In the genomic region with DNA sequence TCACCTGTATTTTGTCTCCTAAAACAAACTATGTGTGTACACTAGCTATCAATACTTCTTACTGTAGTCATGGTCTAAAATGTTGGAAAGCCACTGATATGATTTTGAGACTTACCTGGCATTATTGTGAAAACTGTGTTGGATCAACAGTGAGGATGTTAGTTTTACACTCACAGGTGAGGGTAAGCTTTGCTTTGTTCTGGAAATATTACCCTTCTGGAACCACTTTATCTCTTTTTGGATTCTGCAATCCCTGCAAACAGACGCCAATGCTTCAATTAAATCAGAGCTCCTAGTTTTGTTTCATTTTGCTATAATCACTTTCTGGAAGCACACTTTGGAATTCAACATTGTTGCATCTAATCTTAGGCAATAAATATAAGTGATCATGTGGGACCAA, we compare ENCODE assay signal across 1 cellular context.
TF ChIP-seq lines count a peak whose summit lies in the region.

No MANE protein-coding gene starts in this region.

TF ChIP-seq in HepG2, 621 proteins besides CTCF, POLR2A, EP300 and RAD21 (continued from another document):
- TF ChIP-seq, protein P1, sequence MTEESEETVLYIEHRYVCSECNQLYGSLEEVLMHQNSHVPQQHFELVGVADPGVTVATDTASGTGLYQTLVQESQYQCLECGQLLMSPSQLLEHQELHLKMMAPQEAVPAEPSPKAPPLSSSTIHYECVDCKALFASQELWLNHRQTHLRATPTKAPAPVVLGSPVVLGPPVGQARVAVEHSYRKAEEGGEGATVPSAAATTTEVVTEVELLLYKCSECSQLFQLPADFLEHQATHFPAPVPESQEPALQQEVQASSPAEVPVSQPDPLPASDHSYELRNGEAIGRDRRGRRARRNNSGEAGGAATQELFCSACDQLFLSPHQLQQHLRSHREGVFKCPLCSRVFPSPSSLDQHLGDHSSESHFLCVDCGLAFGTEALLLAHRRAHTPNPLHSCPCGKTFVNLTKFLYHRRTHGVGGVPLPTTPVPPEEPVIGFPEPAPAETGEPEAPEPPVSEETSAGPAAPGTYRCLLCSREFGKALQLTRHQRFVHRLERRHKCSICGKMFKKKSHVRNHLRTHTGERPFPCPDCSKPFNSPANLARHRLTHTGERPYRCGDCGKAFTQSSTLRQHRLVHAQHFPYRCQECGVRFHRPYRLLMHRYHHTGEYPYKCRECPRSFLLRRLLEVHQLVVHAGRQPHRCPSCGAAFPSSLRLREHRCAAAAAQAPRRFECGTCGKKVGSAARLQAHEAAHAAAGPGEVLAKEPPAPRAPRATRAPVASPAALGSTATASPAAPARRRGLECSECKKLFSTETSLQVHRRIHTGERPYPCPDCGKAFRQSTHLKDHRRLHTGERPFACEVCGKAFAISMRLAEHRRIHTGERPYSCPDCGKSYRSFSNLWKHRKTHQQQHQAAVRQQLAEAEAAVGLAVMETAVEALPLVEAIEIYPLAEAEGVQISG (CRISPR knock-in tag; IDR thresholded peaks at IDR 0.05): no peak
- TF ChIP-seq ZNF430 (CRISPR knock-in tag; IDR thresholded peaks at IDR 0.05): no peak
- TF ChIP-seq DR1 (CRISPR knock-in tag; IDR thresholded peaks at IDR 0.05): no peak
- no peak for TF ChIP-seq ZNF530 (CRISPR knock-in tag; IDR thresholded peaks at IDR 0.05; ENCODE audit: low read depth)
- no peak for TF ChIP-seq ZNF44 (CRISPR knock-in tag; IDR thresholded peaks at IDR 0.05)
- TF ChIP-seq ZNF550 (CRISPR knock-in tag; IDR thresholded peaks at IDR 0.05; ENCODE audit: borderline replicate concordance): no peak
- no peak for TF ChIP-seq RXRA (CRISPR knock-in tag; IDR thresholded peaks at IDR 0.05)
- no peak for TF ChIP-seq ATAD3A (CRISPR knock-in tag; IDR thresholded peaks at IDR 0.05)
- TF ChIP-seq ZFP37 (CRISPR knock-in tag; IDR thresholded peaks at IDR 0.05; ENCODE audit: borderline replicate concordance): no peak
- TF ChIP-seq ZNF143 (CRISPR knock-in tag; IDR thresholded peaks at IDR 0.05): no peak
- TF ChIP-seq ZNF562 (CRISPR knock-in tag; IDR thresholded peaks at IDR 0.05; ENCODE audit: borderline replicate concordance): no peak
- TF ChIP-seq, protein P2, sequence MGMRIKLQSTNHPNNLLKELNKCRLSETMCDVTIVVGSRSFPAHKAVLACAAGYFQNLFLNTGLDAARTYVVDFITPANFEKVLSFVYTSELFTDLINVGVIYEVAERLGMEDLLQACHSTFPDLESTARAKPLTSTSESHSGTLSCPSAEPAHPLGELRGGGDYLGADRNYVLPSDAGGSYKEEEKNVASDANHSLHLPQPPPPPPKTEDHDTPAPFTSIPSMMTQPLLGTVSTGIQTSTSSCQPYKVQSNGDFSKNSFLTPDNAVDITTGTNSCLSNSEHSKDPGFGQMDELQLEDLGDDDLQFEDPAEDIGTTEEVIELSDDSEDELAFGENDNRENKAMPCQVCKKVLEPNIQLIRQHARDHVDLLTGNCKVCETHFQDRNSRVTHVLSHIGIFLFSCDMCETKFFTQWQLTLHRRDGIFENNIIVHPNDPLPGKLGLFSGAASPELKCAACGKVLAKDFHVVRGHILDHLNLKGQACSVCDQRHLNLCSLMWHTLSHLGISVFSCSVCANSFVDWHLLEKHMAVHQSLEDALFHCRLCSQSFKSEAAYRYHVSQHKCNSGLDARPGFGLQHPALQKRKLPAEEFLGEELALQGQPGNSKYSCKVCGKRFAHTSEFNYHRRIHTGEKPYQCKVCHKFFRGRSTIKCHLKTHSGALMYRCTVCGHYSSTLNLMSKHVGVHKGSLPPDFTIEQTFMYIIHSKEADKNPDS (CRISPR knock-in tag; IDR thresholded peaks at IDR 0.05): no peak
- no peak for TF ChIP-seq MTA3 (CRISPR knock-in tag; IDR thresholded peaks at IDR 0.05)
- no peak for TF ChIP-seq DNMT1 (CRISPR knock-in tag; IDR thresholded peaks at IDR 0.05)
- TF ChIP-seq PLRG1 (conservative IDR thresholded peaks at IDR 0.05): no peak
- TF ChIP-seq SOX5 (CRISPR knock-in tag; IDR thresholded peaks at IDR 0.05; ENCODE audit: borderline replicate concordance): no peak
- TF ChIP-seq GLI4 (CRISPR knock-in tag; IDR thresholded peaks at IDR 0.05; ENCODE audit: borderline replicate concordance): no peak
- no peak for TF ChIP-seq MAFF (IDR thresholded peaks at IDR 0.05; ENCODE audit: low read depth, low read length)
